14 cellular contexts compared by ENCODE assay signal in genomic region chr16:3665508-3665907, GRCh38. TPM values are rescaled to one million over a fixed set of nuclear protein-coding genes. Genes with fewer than 3 reads are reported as not detected.
A peak's percentile ranks its signal among the peaks of the same experiment; 100 is the strongest.
DNase-seq lines count a peak whose midpoint lies in the region; ATAC-seq, FAIRE-seq and TF ChIP-seq lines count a peak whose summit lies in the region.
"Had no signal": no experiment of that assay in that cellular context is flagged by ENCODE, and none has a peak within 500 bp of the region (broad histone marks: within the 10 kb centered on the region; RNA-seq: fewer than 3 reads in every experiment).

No MANE protein-coding gene starts in this region.

- POLR2A ChIA-PET in CD8-positive, alpha-beta memory T cell (lab: Charles Lee), result interaction anchor here (0.6 kb wide), 1 partner anchor 84 kb away, joined by 3 read pairs; no protein-coding TSS in a partner anchor
- POLR2A ChIA-PET in HepG2 (lab: Yijun Ruan, JAX), result no interaction called here

- H3K27ac Mint-ChIP-seq in CD8-positive, alpha-beta memory T cell, result peak overlapping the region in 7 of 8 donors; percentile 34 to 84 (median 52)

- CTCF ChIA-PET in CD8-positive, alpha-beta memory T cell (lab: Charles Lee), result no interaction called here
- CTCF ChIA-PET in HepG2 (lab: Yijun Ruan, JAX; ENCODE audit: low intra/inter-chr PET ratio, low total read pairs), result no interaction called here

- TF ChIP-seq RAD21 in HepG2 (CRISPR knock-in tag; IDR thresholded peaks at IDR 0.05), result no peak

- no peaks in the 10 kb centered on the region for H3K79me2 ChIP-seq in HepG2 (ENCODE audit: insufficient read depth, low read length)

- H3K27me3 Mint-ChIP-seq in CD8-positive, alpha-beta memory T cell, result no peaks in the 10 kb centered on the region

- intact Hi-C loops in HepG2 (cut with micrococcal nuclease; ENCODE audit: unreplicated experiment) (no loop called here), esophagus muscularis mucosa (cut with DNase I) (no loop called here)

- H3K9me3 ChIP-seq in CD8-positive, alpha-beta memory T cell (ENCODE audit: low read length), result no peaks in the 10 kb centered on the region
- H3K9me3 ChIP-seq in HepG2 (ENCODE audit: low read length) (no peaks in the 10 kb centered on the region), esophagus muscularis mucosa (no peaks in the 10 kb centered on the region)

- in situ Hi-C loops in HepG2 (cut with HindIII; ENCODE audit: extremely low pct_ligation_motif_present, low pct_unique_long_range_greater_than_20kb), result no loop called here

- no peak overlapping the region for H3K4me3 ChIP-seq in CD8-positive, alpha-beta memory T cell (ENCODE audit: low read length)
- H3K4me3 ChIP-seq in H7 (ENCODE audit: insufficient read depth, low read depth, low read length) (no peak overlapping the region), HepG2 (replicated peaks in 1 of 3; ENCODE audit: insufficient read depth in 1 of 3, low read depth in 2 of 3, low read length in 3 of 3) (no peak overlapping the region), esophagus muscularis mucosa (no peak overlapping the region)
- H3K4me3 ChIP-seq: SK-N-MC, smooth muscle cell had no signal

- peak; percentile 13; the same call in 1 of the 3 replicates for ATAC-seq in HepG2

- no peaks in the 10 kb centered on the region for H3K9me3 Mint-ChIP-seq in CD8-positive, alpha-beta memory T cell

- H3K9ac ChIP-seq in HepG2 (ENCODE audit: insufficient read depth, low read depth, low read length), result no peak overlapping the region

- no peaks in the 10 kb centered on the region for H4K20me1 ChIP-seq in HepG2 (ENCODE audit: insufficient read depth, low read length)

- WGBS in HepG2 (ENCODE audit: low lambda C conversion rate), result 100% methylated on average over 1 of the region's 6 CpGs
- WGBS in esophagus muscularis mucosa, result 86% methylated on average over 6 of the region's 6 CpGs

- peaks cover 5% of the 10 kb centered on the region for H3K36me3 ChIP-seq in CD8-positive, alpha-beta memory T cell (ENCODE audit: insufficient read depth, low read length)
- H3K36me3 ChIP-seq in H7 (replicated peaks; ENCODE audit: control insufficient read depth, insufficient read depth, low read length), result peaks cover 32% of the 10 kb centered on the region
- H3K36me3 ChIP-seq in HepG2 (replicated peaks in 1 of 2; ENCODE audit: control insufficient read depth in 1 of 2, insufficient read depth in 2 of 2, low read length in 2 of 2), result peaks cover 20 to 74% of the 10 kb centered on the region in 2 experiments
- peaks cover 8 to 83% (median 70%) of the 10 kb centered on the region in 4 donors for H3K36me3 ChIP-seq in esophagus muscularis mucosa

- H3K27me3 ChIP-seq in CD8-positive, alpha-beta memory T cell (ENCODE audit: insufficient read depth, low read length, poor library complexity, severe bottlenecking), result no peaks in the 10 kb centered on the region
- no peaks in the 10 kb centered on the region for H3K27me3 ChIP-seq in H7 (ENCODE audit: control insufficient read depth, insufficient read depth, low read length)
- no peaks in the 10 kb centered on the region for H3K27me3 ChIP-seq in HepG2 (ENCODE audit: control insufficient read depth in 1 of 2, insufficient read depth in 2 of 2, low read length in 2 of 2)
- no peaks in the 10 kb centered on the region for H3K27me3 ChIP-seq in esophagus muscularis mucosa

- DNase-seq in CD8-positive, alpha-beta memory T cell, result peak; percentile 13 to 70 (median 34)
- DNase-seq in H7 (peak; percentile 55), HepG2 (ENCODE audit: low spot score) (no peak), esophagus muscularis mucosa (ENCODE audit: extremely low spot score) (no peak), GM19239 (ENCODE audit: insufficient read length, low spot score) (no peak), epidermal melanocyte (ENCODE audit: insufficient read length, low spot score) (no peak), DMS79 treated with DMSO at 0.1 percent for 48 hours (lab: John Stamatoyannopoulos, UW) (no peak)
- DNase-seq in activated T-cell treated with anti-CD3 and anti-CD28 coated beads, Interleukin-2, amount 50 U/mL, for 1 hour, result peak; percentile 35
- DNase-seq: GF-D8, NCI-H1436, NCI-H774 had no signal

- peaks cover 0 to 59% (median 7%) of the 10 kb centered on the region in 3 donors for H3K36me3 Mint-ChIP-seq in CD8-positive, alpha-beta memory T cell

- H3K4me1 ChIP-seq in CD8-positive, alpha-beta memory T cell (ENCODE audit: insufficient read depth, low read length), result peaks cover 13% of the 10 kb centered on the region
- H3K4me1 ChIP-seq in HepG2 (ENCODE audit: insufficient read depth, low read length) (no peaks in the 10 kb centered on the region), esophagus muscularis mucosa (no peaks in the 10 kb centered on the region)

- TF ChIP-seq EP300 in HepG2 (IDR thresholded peaks at IDR 0.05; ENCODE audit: low read depth in 2 of 2, low read length in 2 of 2) (no peak), HepG2 (CRISPR knock-in tag; IDR thresholded peaks at IDR 0.05; ENCODE audit: borderline replicate concordance) (no peak), esophagus muscularis mucosa (IDR thresholded peaks at IDR 0.05) (no peak)

- TF ChIP-seq POLR2A in HepG2 (IDR thresholded peaks at IDR 0.05; ENCODE audit: insufficient read depth in 1 of 2, low read depth in 2 of 2, low read length in 2 of 2) (no peak), esophagus muscularis mucosa (IDR thresholded peaks at IDR 0.05; ENCODE audit: low read depth) (no peak)

- peak; percentile 34; the same call in 1 of the 2 replicates for TF ChIP-seq CTCF in HepG2 (CRISPR knock-in tag; IDR thresholded peaks at IDR 0.05)
- TF ChIP-seq CTCF in esophagus muscularis mucosa (IDR thresholded peaks at IDR 0.05), result no peak

- no peak overlapping the region for H3K4me2 ChIP-seq in HepG2 (ENCODE audit: low read depth, low read length)
- H3K4me2 ChIP-seq: smooth muscle cell had no signal

- FAIRE-seq in HepG2 (lab: Jason Lieb, UNC) (no peak), GM19239 (lab: Jason Lieb, UNC) (no peak)
- FAIRE-seq: endometrium had no signal

- H3K4me3 Mint-ChIP-seq in CD8-positive, alpha-beta memory T cell, result no peak overlapping the region

- H3K4me1 Mint-ChIP-seq in CD8-positive, alpha-beta memory T cell, result peaks cover 14 to 38% (median 23%) of the 10 kb centered on the region in 3 donors

- no TSS peak for BruUV-seq in HepG2 (replicated peaks; lab: Mats Ljungman, UMichigan)

- peak overlapping the region; percentile 20 for H3K27ac ChIP-seq in CD8-positive, alpha-beta memory T cell (ENCODE audit: low read depth, low read length)
- H3K27ac ChIP-seq in HepG2 (ENCODE audit: extremely low read length, insufficient read depth, low read length) (no peak overlapping the region), esophagus muscularis mucosa (replicated peaks in 1 of 4) (no peak overlapping the region)

- no peak overlapping the region for H2AFZ ChIP-seq in HepG2 (ENCODE audit: low read length)

RNA-seq across cellular contexts. Expression of gene DNASE1, which starts 11.0 kb away (rescaled TPM):
- 10 to 100 TPM; 13.5 to 15.0 TPM for total RNA-seq in CD8-positive, alpha-beta memory T cell
- polyA plus RNA-seq in CD8-positive, alpha-beta memory T cell, result 5.8 TPM
- total RNA-seq in H7 (2014; rRNA removed; shearing (Covaris generic)), result 13.8 and 23.7 TPM in 2 replicates
- total RNA-seq in HepG2 (2016; rRNA removed; fragmentation: Illumina TruSeq; extraction: Trizol) (3.7 and 7.1 TPM in 2 replicates), esophagus muscularis mucosa (10 to 100 TPM in 3 of 4 donors, 1 to 10 TPM in 1; 2.8 to 16.3 (median 12.9) TPM)
- 9.5 and 9.7 TPM in 2 replicates for total RNA-seq in HepG2 (2016; cell fraction: cytosol; rRNA removed; fragmentation: Illumina TruSeq; extraction: Trizol; ENCODE audit: low read depth)
- 4.1 and 7.3 TPM in 2 replicates for total RNA-seq in HepG2 (2016; cell fraction: insoluble cytoplasmic fraction; rRNA removed; fragmentation: Illumina TruSeq; extraction: Trizol)
- 11.1 and 12.4 TPM in 2 replicates for total RNA-seq in HepG2 (2016; cell fraction: membrane; rRNA removed; fragmentation: Illumina TruSeq; extraction: Trizol)
- total RNA-seq in HepG2 (2016; cell fraction: nucleus; rRNA removed; fragmentation: Illumina TruSeq; extraction: Trizol), result 11.8 and 13.6 TPM in 2 replicates
- polyA plus RNA-seq in HepG2 (2011; rRNA removed), result 11.1 and 13.0 TPM in 2 replicates
- polyA plus RNA-seq in HepG2 (2011; cell fraction: cytosol; rRNA removed), result 5.4 and 7.4 TPM in 2 replicates
- 37.1 and 37.7 TPM in 2 replicates for polyA plus RNA-seq in HepG2 (2011; cell fraction: nucleus; rRNA removed)
- 7.2 and 10.3 TPM in 2 replicates for polyA plus RNA-seq in HepG2 (2012)
- 10.1 and 11.6 TPM in 2 replicates for polyA plus RNA-seq in HepG2 (2016; cell fraction: cytosol; fragmentation: Illumina TruSeq; extraction: Trizol; ENCODE audit: low read depth)
- polyA plus RNA-seq in HepG2 (2016; cell fraction: insoluble cytoplasmic fraction; fragmentation: Illumina TruSeq; extraction: Trizol; ENCODE audit: low read depth), result 2.9 and 3.5 TPM in 2 replicates
- polyA plus RNA-seq in HepG2 (2016; cell fraction: membrane; fragmentation: Illumina TruSeq; extraction: Trizol; ENCODE audit: low read depth), result 9.6 and 10.1 TPM in 2 replicates
- polyA plus RNA-seq in HepG2 (2016; cell fraction: nucleus; fragmentation: Illumina TruSeq; extraction: Trizol; ENCODE audit: insufficient read depth, low read depth), result 15.7 and 20.9 TPM in 2 replicates
- 12.4 and 52.9 TPM in 2 replicates for polyA minus RNA-seq in HepG2 (2011; rRNA and poly(A)+ RNA removed; ENCODE audit: low replicate concordance)
- polyA minus RNA-seq in HepG2 (2011; cell fraction: cytosol; rRNA and poly(A)+ RNA removed), result 3.9 and 4.6 TPM in 2 replicates
- polyA minus RNA-seq in HepG2 (2011; cell fraction: nucleus; rRNA and poly(A)+ RNA removed), result 13.1 and 20.5 TPM in 2 replicates

RNA-seq across cellular contexts. Expression of gene TRAP1, which starts 51.8 kb away (rescaled TPM):
- total RNA-seq in CD8-positive, alpha-beta memory T cell, result 100 to 1,000 TPM; 283 to 308 TPM
- polyA plus RNA-seq in CD8-positive, alpha-beta memory T cell, result 53.5 TPM
- total RNA-seq in H7 (2014; rRNA removed; shearing (Covaris generic)), result 219 and 221 TPM in 2 replicates
- 112 and 127 TPM in 2 replicates for total RNA-seq in HepG2 (2016; rRNA removed; fragmentation: Illumina TruSeq; extraction: Trizol)
- total RNA-seq in HepG2 (2016; cell fraction: cytosol; rRNA removed; fragmentation: Illumina TruSeq; extraction: Trizol; ENCODE audit: low read depth), result 28.9 and 31.8 TPM in 2 replicates
- 104 and 130 TPM in 2 replicates for total RNA-seq in HepG2 (2016; cell fraction: insoluble cytoplasmic fraction; rRNA removed; fragmentation: Illumina TruSeq; extraction: Trizol)
- 40.6 and 42.7 TPM in 2 replicates for total RNA-seq in HepG2 (2016; cell fraction: membrane; rRNA removed; fragmentation: Illumina TruSeq; extraction: Trizol)
- total RNA-seq in HepG2 (2016; cell fraction: nucleus; rRNA removed; fragmentation: Illumina TruSeq; extraction: Trizol), result 81.3 and 97.5 TPM in 2 replicates
- 240 and 283 TPM in 2 replicates for polyA plus RNA-seq in HepG2 (2011; rRNA removed)
- 125 and 163 TPM in 2 replicates for polyA plus RNA-seq in HepG2 (2011; cell fraction: cytosol; rRNA removed)
- 405 and 449 TPM in 2 replicates for polyA plus RNA-seq in HepG2 (2011; cell fraction: nucleus; rRNA removed)
- polyA plus RNA-seq in HepG2 (2012), result 173 and 189 TPM in 2 replicates
- polyA plus RNA-seq in HepG2 (2016; cell fraction: cytosol; fragmentation: Illumina TruSeq; extraction: Trizol; ENCODE audit: low read depth), result 15.5 and 18.4 TPM in 2 replicates
- polyA plus RNA-seq in HepG2 (2016; cell fraction: insoluble cytoplasmic fraction; fragmentation: Illumina TruSeq; extraction: Trizol; ENCODE audit: low read depth), result 106 and 121 TPM in 2 replicates
- polyA plus RNA-seq in HepG2 (2016; cell fraction: membrane; fragmentation: Illumina TruSeq; extraction: Trizol; ENCODE audit: low read depth), result 25.7 and 26.7 TPM in 2 replicates
- polyA plus RNA-seq in HepG2 (2016; cell fraction: nucleus; fragmentation: Illumina TruSeq; extraction: Trizol; ENCODE audit: insufficient read depth, low read depth), result 169 and 193 TPM in 2 replicates
- 623 and 697 TPM in 2 replicates for polyA minus RNA-seq in HepG2 (2011; rRNA and poly(A)+ RNA removed; ENCODE audit: low replicate concordance)
- 98.0 and 120 TPM in 2 replicates for polyA minus RNA-seq in HepG2 (2011; cell fraction: cytosol; rRNA and poly(A)+ RNA removed)
- 105 and 109 TPM in 2 replicates for polyA minus RNA-seq in HepG2 (2011; cell fraction: nucleus; rRNA and poly(A)+ RNA removed)
- 10 to 100 TPM; 43.6 to 63.7 (median 46.8) TPM for total RNA-seq in esophagus muscularis mucosa

RNA-seq across cellular contexts. Expression of gene SLX4, which starts 54.1 kb away (rescaled TPM):
- total RNA-seq in CD8-positive, alpha-beta memory T cell, result 10 to 100 TPM; 11.6 to 11.7 TPM
- 0.63 TPM for polyA plus RNA-seq in CD8-positive, alpha-beta memory T cell
- total RNA-seq in H7 (2014; rRNA removed; shearing (Covaris generic)), result 8.4 and 11.3 TPM in 2 replicates
- total RNA-seq in HepG2 (2016; rRNA removed; fragmentation: Illumina TruSeq; extraction: Trizol) (2.5 and 3.6 TPM in 2 replicates), esophagus muscularis mucosa (1 to 10 TPM; 3.0 to 5.8 (median 3.9) TPM)
- 0.97 and 1.0 TPM in 2 replicates for total RNA-seq in HepG2 (2016; cell fraction: cytosol; rRNA removed; fragmentation: Illumina TruSeq; extraction: Trizol; ENCODE audit: low read depth)
- 2.1 and 3.8 TPM in 2 replicates for total RNA-seq in HepG2 (2016; cell fraction: insoluble cytoplasmic fraction; rRNA removed; fragmentation: Illumina TruSeq; extraction: Trizol)
- total RNA-seq in HepG2 (2016; cell fraction: membrane; rRNA removed; fragmentation: Illumina TruSeq; extraction: Trizol), result 1.3 and 1.6 TPM in 2 replicates
- total RNA-seq in HepG2 (2016; cell fraction: nucleus; rRNA removed; fragmentation: Illumina TruSeq; extraction: Trizol), result 7.6 and 7.9 TPM in 2 replicates
- 1.1 and 1.3 TPM in 2 replicates for polyA plus RNA-seq in HepG2 (2011; rRNA removed)
- 0.40 and 0.46 TPM in 2 replicates for polyA plus RNA-seq in HepG2 (2011; cell fraction: cytosol; rRNA removed)
- 5.4 and 5.9 TPM in 2 replicates for polyA plus RNA-seq in HepG2 (2011; cell fraction: nucleus; rRNA removed)
- polyA plus RNA-seq in HepG2 (2012), result 0.97 and 1.2 TPM in 2 replicates
- polyA plus RNA-seq in HepG2 (2016; cell fraction: cytosol; fragmentation: Illumina TruSeq; extraction: Trizol; ENCODE audit: low read depth), result 0.16 and 0.18 TPM in 2 replicates
- polyA plus RNA-seq in HepG2 (2016; cell fraction: insoluble cytoplasmic fraction; fragmentation: Illumina TruSeq; extraction: Trizol; ENCODE audit: low read depth), result 1.1 and 1.7 TPM in 2 replicates
- 0.21 and 0.31 TPM in 2 replicates for polyA plus RNA-seq in HepG2 (2016; cell fraction: membrane; fragmentation: Illumina TruSeq; extraction: Trizol; ENCODE audit: low read depth)
- polyA plus RNA-seq in HepG2 (2016; cell fraction: nucleus; fragmentation: Illumina TruSeq; extraction: Trizol; ENCODE audit: insufficient read depth, low read depth), result 12.5 and 14.1 TPM in 2 replicates
- 1.5 and 3.9 TPM in 2 replicates for polyA minus RNA-seq in HepG2 (2011; rRNA and poly(A)+ RNA removed; ENCODE audit: low replicate concordance)
- 0.89 and 1.1 TPM in 2 replicates for polyA minus RNA-seq in HepG2 (2011; cell fraction: cytosol; rRNA and poly(A)+ RNA removed)
- 4.4 and 5.1 TPM in 2 replicates for polyA minus RNA-seq in HepG2 (2011; cell fraction: nucleus; rRNA and poly(A)+ RNA removed)

Comparison
In these comparisons a context has a peak if more than half of its experiments do, and no peak if none do; other contexts are left out.
1. DNase-seq: peak in CD8-positive, alpha-beta memory T cell (5 of 5), H7 (single experiment) and activated T-cell treated with anti-CD3 and anti-CD28 coated beads, Interleukin-2, amount 50 U/mL, for 1 hour (single experiment); none in HepG2 (single experiment), esophagus muscularis mucosa (single experiment), GM19239 (single experiment), epidermal melanocyte (single experiment) and DMS79 treated with DMSO at 0.1 percent for 48 hours (single experiment).